Comparison of ENCODE assay signal across 22 cellular contexts in the genomic region with DNA sequence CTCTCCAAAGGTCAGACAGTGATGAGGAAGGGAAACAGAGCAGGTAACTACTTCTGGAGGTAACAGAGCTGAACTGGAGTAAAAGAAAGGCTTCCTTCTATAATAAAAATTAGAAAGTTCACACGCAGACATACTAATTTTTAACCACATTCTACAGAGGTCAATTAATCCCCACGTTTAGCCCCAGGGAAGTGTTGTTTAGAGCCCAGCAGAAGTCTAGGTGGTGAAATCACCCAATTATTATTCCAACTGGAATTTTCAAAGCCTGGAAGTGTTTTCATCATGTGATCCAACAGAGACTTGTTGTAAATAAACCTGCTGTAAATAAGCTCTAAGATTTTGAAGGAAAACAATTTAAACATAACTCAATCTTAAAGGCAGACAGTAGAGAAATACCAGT. TPM values are rescaled to one million over a fixed set of nuclear protein-coding genes. Genes with fewer than 3 reads are reported as not detected.
A peak's percentile ranks its signal among the peaks of the same experiment; 100 is the strongest.
DNase-seq lines count a peak whose midpoint lies in the region; ATAC-seq, FAIRE-seq and TF ChIP-seq lines count a peak whose summit lies in the region.
"Had no signal": no experiment of that assay in that cellular context is flagged by ENCODE, and none has a peak within 500 bp of the region (broad histone marks: within the 10 kb centered on the region; RNA-seq: fewer than 3 reads in every experiment).

No MANE protein-coding gene starts in this region.

- H3K36me3 Mint-ChIP-seq in MCF 10A (ENCODE audit: insufficient read depth, unreplicated experiment) (no peaks in the 10 kb centered on the region), WTC11 (no peaks in the 10 kb centered on the region)
- H3K36me3 Mint-ChIP-seq: IgD-negative memory B cell had no signal

- no peak overlapping the region for H4K91ac ChIP-seq in trophoblast cell (ENCODE audit: low read depth, low read length)

- H3K4me1 ChIP-seq in breast epithelium (no peaks in the 10 kb centered on the region), kidney (ENCODE audit: control insufficient read depth in 1 of 2, insufficient read depth in 1 of 2, low read depth in 1 of 2, low read length in 2 of 2) (no peaks in the 10 kb centered on the region), trophoblast cell (ENCODE audit: control insufficient read depth in 1 of 2, insufficient read depth in 2 of 2, low read length in 2 of 2) (no peaks in the 10 kb centered on the region), left ventricle myocardium inferior (no peaks in the 10 kb centered on the region)
- H3K4me1 ChIP-seq: A549, Caco-2 had no signal

- peak overlapping the region; percentile 19 for H3K27ac Mint-ChIP-seq in MCF 10A (ENCODE audit: low read depth, unreplicated experiment)
- H3K27ac Mint-ChIP-seq in WTC11: no peak overlapping the region
- H3K27ac Mint-ChIP-seq: CD4-positive, alpha-beta T cell; GM23338; IgD-negative memory B cell had no signal

- H3K4ac ChIP-seq in trophoblast cell (ENCODE audit: low read depth, low read length): no peak overlapping the region

- no TSS peak for BruUV-seq in MCF 10A (replicated peaks; lab: Mats Ljungman, UMichigan)

- H3K27me3 Mint-ChIP-seq in MCF 10A (ENCODE audit: insufficient read depth, unreplicated experiment): no peaks in the 10 kb centered on the region
- peaks cover 96% of the 10 kb centered on the region for H3K27me3 Mint-ChIP-seq in WTC11 (ENCODE audit: low read depth)

- H3K14ac ChIP-seq in trophoblast cell (ENCODE audit: low read length): no peak overlapping the region

- in situ Hi-C loops in GM13976 (cut with MboI; ENCODE audit: low sequenced_read_pairs, unreplicated experiment): no loop called here

- no peak overlapping the region for H3K23ac ChIP-seq in trophoblast cell (ENCODE audit: low read length)

- no peaks in the 10 kb centered on the region for H3K9me3 Mint-ChIP-seq in MCF 10A (ENCODE audit: unreplicated experiment)
- no peaks in the 10 kb centered on the region for H3K9me3 Mint-ChIP-seq in WTC11
- H3K9me3 Mint-ChIP-seq: CD4-positive, alpha-beta T cell; GM23338; IgD-negative memory B cell had no signal

- H3K4me3 Mint-ChIP-seq in MCF 10A (ENCODE audit: unreplicated experiment) (no peak overlapping the region), WTC11 (no peak overlapping the region)
- H3K4me3 Mint-ChIP-seq: CD4-positive, alpha-beta T cell; GM23338; IgD-negative memory B cell had no signal

- no peak overlapping the region for H2AK5ac ChIP-seq in trophoblast cell (ENCODE audit: low read length)

- CTCF ChIA-PET in MCF 10A (lab: Yijun Ruan, JAX): interaction anchor here (0.7 to 4.7 kb wide), 3 partner anchors 18 to 748 kb away, joined by 3 to 20 read pairs (median 5); no protein-coding TSS in a partner anchor
- CTCF ChIA-PET in WTC11 (lab: Charles Lee): interaction anchor here (1.1 kb wide), 1 partner anchor 12 kb away, joined by 5 read pairs; no protein-coding TSS in a partner anchor

- peaks cover 8% of the 10 kb centered on the region for H3K4me1 Mint-ChIP-seq in MCF 10A (ENCODE audit: insufficient read depth, unreplicated experiment)
- peaks cover 2% of the 10 kb centered on the region for H3K4me1 Mint-ChIP-seq in WTC11

- H3K79me2 ChIP-seq in trophoblast cell (ENCODE audit: control insufficient read depth, insufficient read depth, low read length, poor library complexity): no peaks in the 10 kb centered on the region

- POLR2A ChIA-PET in MCF 10A (lab: Yijun Ruan, JAX): no interaction called here
- POLR2A ChIA-PET in WTC11 (lab: Charles Lee): no interaction called here

- H3K18ac ChIP-seq in trophoblast cell (ENCODE audit: low read length): no peak overlapping the region

- DNase-seq in MCF 10A (ENCODE audit: unreplicated experiment) (no peak), breast epithelium (ENCODE audit: low spot score in 2 of 2) (no peak), kidney (no peak), trophoblast cell (peak; percentile 18 to 58), WTC11 (ENCODE audit: low spot score) (no peak), GM13976 (ENCODE audit: low spot score) (no peak), left ventricle myocardium inferior (no peak)
- DNase-seq: AML-193; Caco-2; CD4-positive, alpha-beta T cell; DMS153; DMS79; GDM1; H7 had no signal

- H3K9me3 ChIP-seq in breast epithelium: no peaks in the 10 kb centered on the region
- no peaks in the 10 kb centered on the region for H3K9me3 ChIP-seq in kidney (ENCODE audit: control insufficient read depth in 1 of 2, low read length in 2 of 2)
- H3K9me3 ChIP-seq in trophoblast cell (ENCODE audit: insufficient read depth, low read depth, low read length): no peaks in the 10 kb centered on the region
- no peaks in the 10 kb centered on the region for H3K9me3 ChIP-seq in left ventricle myocardium inferior (replicated peaks)
- H3K9me3 ChIP-seq: A549, Caco-2 had no signal

- no peak overlapping the region for H2AFZ ChIP-seq in trophoblast cell (ENCODE audit: insufficient read depth, low read length, poor library complexity)
- H2AFZ ChIP-seq: GM23338 had no signal

- no peak overlapping the region for H2BK5ac ChIP-seq in trophoblast cell (ENCODE audit: low read depth, low read length, poor library complexity)

- H2BK120ac ChIP-seq in trophoblast cell (ENCODE audit: insufficient read depth, low read length, poor library complexity): no peak overlapping the region

- H4K8ac ChIP-seq in trophoblast cell (ENCODE audit: low read depth, low read length): no peak overlapping the region

- no peak overlapping the region for H4K12ac ChIP-seq in trophoblast cell (ENCODE audit: low read depth, low read length)

- ATAC-seq in WTC11: no peak
- ATAC-seq: A549, GM23338, HepG2 had no signal

- H3K36me3 ChIP-seq in breast epithelium: no peaks in the 10 kb centered on the region
- no peaks in the 10 kb centered on the region for H3K36me3 ChIP-seq in kidney (ENCODE audit: control insufficient read depth in 1 of 2, insufficient read depth in 2 of 2, low read length in 2 of 2)
- no peaks in the 10 kb centered on the region for H3K36me3 ChIP-seq in trophoblast cell (ENCODE audit: control insufficient read depth in 1 of 2, insufficient read depth in 2 of 2, low read length in 2 of 2)
- H3K36me3 ChIP-seq in left ventricle myocardium inferior: no peaks in the 10 kb centered on the region

- TF ChIP-seq CTCF in MCF 10A (IDR thresholded peaks at IDR 0.05; ENCODE audit: unreplicated experiment) (no peak), breast epithelium (IDR thresholded peaks at IDR 0.05) (no peak), kidney (IDR thresholded peaks at IDR 0.05; ENCODE audit: borderline replicate concordance, extremely low read depth, insufficient read depth) (no peak), WTC11 (IDR thresholded peaks at IDR 0.05) (no peak), GM13976 (IDR thresholded peaks at IDR 0.05; ENCODE audit: borderline replicate concordance, control extremely low read depth, extremely low read depth, insufficient read depth, missing control alignments) (no peak), left ventricle myocardium inferior (IDR thresholded peaks at IDR 0.05; ENCODE audit: borderline replicate concordance) (no peak)

- H3K9ac ChIP-seq in kidney (ENCODE audit: low read length in 2 of 2) (no peak overlapping the region), trophoblast cell (ENCODE audit: low read length) (no peak overlapping the region)

- H3K79me1 ChIP-seq in trophoblast cell (ENCODE audit: low read length): no peaks in the 10 kb centered on the region

- H3K27me3 ChIP-seq in breast epithelium: peaks cover 0 to 15% of the 10 kb centered on the region in 2 donors
- H3K27me3 ChIP-seq in trophoblast cell (ENCODE audit: insufficient read depth, low read length): no peaks in the 10 kb centered on the region
- H3K27me3 ChIP-seq in left ventricle myocardium inferior (ENCODE audit: low read depth): peaks cover 50% of the 10 kb centered on the region

- H3K27ac ChIP-seq in breast epithelium (no peak overlapping the region), kidney (ENCODE audit: low read depth in 2 of 2, low read length in 2 of 2) (no peak overlapping the region), trophoblast cell (ENCODE audit: low read depth, low read length) (no peak overlapping the region), left ventricle myocardium inferior (replicated peaks) (no peak overlapping the region)
- H3K27ac ChIP-seq: 22Rv1, A549, C4-2B had no signal

- TF ChIP-seq POLR2A in breast epithelium (IDR thresholded peaks at IDR 0.05): no peak

- H3K4me3 ChIP-seq in breast epithelium: no peak overlapping the region
- H3K4me3 ChIP-seq in kidney (ENCODE audit: low read length in 2 of 2): no peak overlapping the region
- H3K4me3 ChIP-seq in trophoblast cell (ENCODE audit: low read depth, low read length): no peak overlapping the region
- H3K4me3 ChIP-seq in left ventricle myocardium inferior: no peak overlapping the region
- H3K4me3 ChIP-seq: A549, GM23338 had no signal

- no peak overlapping the region for H3K4me2 ChIP-seq in trophoblast cell (ENCODE audit: low read length)
- H3K4me2 ChIP-seq: A549, GM23338 had no signal

- intact Hi-C loops in MCF 10A (cut with micrococcal nuclease) (no loop called here), breast epithelium (cut with DNase I; ENCODE audit: low total_unique reads) (no loop called here), kidney (cut with DNase I) (no loop called here), left ventricle myocardium inferior (cut with micrococcal nuclease) (no loop called here)

- WGBS in trophoblast cell (ENCODE audit: extremely low coverage, insufficient coverage, insufficient read length): no CpG with 5 or more reads among the region's 2 CpGs

- FAIRE-seq in kidney (lab: Jason Lieb, UNC): peak; percentile 57
- FAIRE-seq: GM12892, HepG2 had no signal

- no peak overlapping the region for H2BK12ac ChIP-seq in trophoblast cell (ENCODE audit: low read length)

TF ChIP-seq in WTC11, 78 proteins besides CTCF, POLR2A, EP300 and RAD21:
- no peak for TF ChIP-seq NFATC4 (CRISPR knock-in tag; IDR thresholded peaks at IDR 0.05)
- TF ChIP-seq, protein P1, sequence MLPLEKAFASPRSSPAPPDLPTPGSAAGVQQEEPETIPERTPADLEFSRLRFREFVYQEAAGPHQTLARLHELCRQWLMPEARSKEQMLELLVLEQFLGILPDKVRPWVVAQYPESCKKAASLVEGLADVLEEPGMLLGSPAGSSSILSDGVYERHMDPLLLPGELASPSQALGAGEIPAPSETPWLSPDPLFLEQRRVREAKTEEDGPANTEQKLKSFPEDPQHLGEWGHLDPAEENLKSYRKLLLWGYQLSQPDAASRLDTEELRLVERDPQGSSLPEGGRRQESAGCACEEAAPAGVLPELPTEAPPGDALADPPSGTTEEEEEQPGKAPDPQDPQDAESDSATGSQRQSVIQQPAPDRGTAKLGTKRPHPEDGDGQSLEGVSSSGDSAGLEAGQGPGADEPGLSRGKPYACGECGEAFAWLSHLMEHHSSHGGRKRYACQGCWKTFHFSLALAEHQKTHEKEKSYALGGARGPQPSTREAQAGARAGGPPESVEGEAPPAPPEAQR (CRISPR knock-in tag; IDR thresholded peaks at IDR 0.05): no peak
- no peak for TF ChIP-seq ATF1 (CRISPR knock-in tag; IDR thresholded peaks at IDR 0.05)

RNA-seq across cellular contexts. Expression of gene ALDH1A2, which starts 6.8 kb away (rescaled TPM):
- 1.2 and 1.3 TPM in 2 replicates for total RNA-seq in MCF 10A (2022)
- total RNA-seq in breast epithelium: 10 to 100 TPM in 2 of 3 donors, 1 to 10 TPM in 1; 6.1 to 19.6 (median 11.1) TPM
- 113 TPM for total RNA-seq in kidney
- 24.4 TPM for polyA plus RNA-seq in kidney (ENCODE audit: insufficient read depth, low read depth, low replicate concordance)
- polyA plus RNA-seq in trophoblast cell (2013): 1.4 TPM in 2 replicates
- 1.1 to 1.3 TPM (median 1.2 TPM) in 3 replicates for total RNA-seq in WTC11 (2021)
- total RNA-seq in left ventricle myocardium inferior: 14.0 TPM
- total RNA-seq: CD4-positive, alpha-beta T cell; Daoy had no signal
- polyA plus RNA-seq: GM23338, IgD-negative memory B cell had no signal

Comparison
In these comparisons a context has a peak if more than half of its experiments do, and no peak if none do; other contexts are left out.
1. DNase-seq: peak in trophoblast cell (2 of 2); none in MCF 10A (single experiment), breast epithelium (0 of 2), kidney (single experiment), WTC11 (single experiment), GM13976 (single experiment) and left ventricle myocardium inferior (single experiment).